ENCODE assay signal across 14 cellular contexts in the genomic region with DNA sequence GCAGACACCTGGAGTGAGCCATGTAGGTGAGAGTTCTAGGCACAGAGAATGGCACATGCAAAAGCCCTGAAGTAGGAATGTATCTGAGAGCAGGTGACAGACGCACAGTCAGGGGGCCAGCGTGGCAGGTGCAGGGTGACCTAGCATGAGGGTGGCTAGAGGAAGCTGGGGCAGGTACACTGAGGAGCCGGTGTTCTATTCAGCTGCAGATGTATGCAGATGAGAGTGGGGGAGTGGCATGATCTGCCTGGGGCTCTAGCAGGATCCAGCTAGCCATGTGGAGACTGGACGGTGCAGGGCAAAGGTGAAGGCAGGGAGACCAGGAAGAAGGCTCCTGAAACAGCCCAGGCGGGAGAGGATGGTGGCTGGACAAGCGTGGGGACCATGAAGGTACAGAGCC. TPM values are rescaled to one million over a fixed set of nuclear protein-coding genes. Genes with fewer than 3 reads are reported as not detected.
DNase-seq lines count a peak whose midpoint lies in the region; TF ChIP-seq lines count a peak whose summit lies in the region.
"Had no signal": no experiment of that assay in that cellular context is flagged by ENCODE, and none has a peak within 500 bp of the region (broad histone marks: within the 10 kb centered on the region; RNA-seq: fewer than 3 reads in every experiment).

No MANE protein-coding gene starts in this region.

- no peak overlapping the region for H2AFZ ChIP-seq in trophoblast cell (ENCODE audit: insufficient read depth, low read length, poor library complexity)
- no peak overlapping the region for H2AFZ ChIP-seq in MM.1S (ENCODE audit: low read length)

- H3K4me1 Mint-ChIP-seq in T-helper 2 cell treated with Interferon-gamma antibody and Interleukin-4, amounts not matched to agents 5 μg/mL and 100 μg/mL, for 36 hours (ENCODE audit: low read depth) = peaks cover 35% of the 10 kb centered on the region
- H3K4me1 Mint-ChIP-seq in endodermal cell = peaks cover 24% of the 10 kb centered on the region

- no peaks in the 10 kb centered on the region for H3K4me1 ChIP-seq in endodermal cell (ENCODE audit: control insufficient read depth, insufficient read depth, low read length)
- H3K4me1 ChIP-seq in trophoblast cell (ENCODE audit: control insufficient read depth in 1 of 2, insufficient read depth in 2 of 2, low read length in 2 of 2) = peaks cover 41 to 52% of the 10 kb centered on the region in 2 experiments
- no peaks in the 10 kb centered on the region for H3K4me1 ChIP-seq in MM.1S (ENCODE audit: low read length)

- TF ChIP-seq CTCF in endodermal cell (conservative IDR thresholded peaks at IDR 0.05) = no peak
- no peak for TF ChIP-seq CTCF in MM.1S (IDR thresholded peaks at IDR 0.05; ENCODE audit: low read length)

- peaks cover 5% of the 10 kb centered on the region for H3K79me1 ChIP-seq in trophoblast cell (ENCODE audit: low read length)

- H3K36me3 ChIP-seq in endodermal cell (ENCODE audit: control insufficient read depth, insufficient read depth, low read length) = peaks cover 44% of the 10 kb centered on the region
- H3K36me3 ChIP-seq in trophoblast cell (ENCODE audit: control insufficient read depth in 1 of 2, insufficient read depth in 2 of 2, low read length in 2 of 2) = peaks cover 67 to 71% of the 10 kb centered on the region in 2 experiments
- H3K36me3 ChIP-seq in MM.1S (replicated peaks; ENCODE audit: insufficient read depth, low read length) = no peaks in the 10 kb centered on the region

- WGBS in endodermal cell (ENCODE audit: insufficient coverage in 1 of 2, insufficient read length in 1 of 2), 2 experiments = 82 to 88% methylated on average over 5 to 6 of the region's 6 CpGs
- no CpG with 5 or more reads among the region's 6 CpGs for WGBS in trophoblast cell (ENCODE audit: extremely low coverage, insufficient coverage, insufficient read length)

- H3K27ac ChIP-seq in endodermal cell (ENCODE audit: low read depth, low read length) (no peak overlapping the region), trophoblast cell (ENCODE audit: low read depth, low read length) (no peak overlapping the region), MM.1S (ENCODE audit: low read length) (no peak overlapping the region)

- H3K14ac ChIP-seq in trophoblast cell (ENCODE audit: low read length) = no peak overlapping the region

- H2BK5ac ChIP-seq in trophoblast cell (ENCODE audit: low read depth, low read length, poor library complexity) = no peak overlapping the region

- no peaks in the 10 kb centered on the region for H3K27me3 ChIP-seq in endodermal cell (ENCODE audit: control insufficient read depth, insufficient read depth, low read length, poor library complexity, severe bottlenecking)
- H3K27me3 ChIP-seq in trophoblast cell (ENCODE audit: insufficient read depth, low read length) = no peaks in the 10 kb centered on the region
- no peaks in the 10 kb centered on the region for H3K27me3 ChIP-seq in MM.1S (replicated peaks; ENCODE audit: insufficient read depth, low read length)

- H3K9ac ChIP-seq in endodermal cell (ENCODE audit: extremely low read depth, low read length, poor library complexity, severe bottlenecking) (no peak overlapping the region), trophoblast cell (ENCODE audit: low read length) (no peak overlapping the region), MM.1S (ENCODE audit: low read length) (no peak overlapping the region)

- no peak for DNase-seq in T-helper 2 cell treated with Interferon-gamma antibody and Interleukin-4, amounts not matched to agents 5 μg/mL and 100 μg/mL, for 36 hours (ENCODE audit: low spot score)
- DNase-seq in T-helper 2 cell (no peak), NCI-H2107 treated with DMSO at 0.1 percent for 48 hours (lab: John Stamatoyannopoulos, UW; ENCODE audit: unreplicated experiment) (peak; percentile 86), endodermal cell (peak; percentile 93), trophoblast cell (peak; percentile 70), MM.1S (no peak), NCI-H2227 (lab: John Stamatoyannopoulos, UW; ENCODE audit: unreplicated experiment) (no peak), globus pallidus (ENCODE audit: low spot score) (no peak)
- DNase-seq: activated T-cell treated with anti-CD3 and anti-CD28 coated beads for 4 hours, DMS 273 treated with DMSO at 0.1 percent for 48 hours, Karpas-422, left cardiac atrium had no signal

- H4K8ac ChIP-seq in trophoblast cell (ENCODE audit: low read depth, low read length) = no peak overlapping the region

- no peaks in the 10 kb centered on the region for H3K27me3 Mint-ChIP-seq in T-helper 2 cell treated with Interferon-gamma antibody and Interleukin-4, amounts not matched to agents 5 μg/mL and 100 μg/mL, for 36 hours (ENCODE audit: low read depth)
- no peaks in the 10 kb centered on the region for H3K27me3 Mint-ChIP-seq in endodermal cell (ENCODE audit: insufficient read depth)
- H3K27me3 Mint-ChIP-seq: type B pancreatic cell had no signal

- H3K9me3 ChIP-seq in endodermal cell (ENCODE audit: control insufficient read depth, low read length) (no peaks in the 10 kb centered on the region), trophoblast cell (ENCODE audit: insufficient read depth, low read depth, low read length) (peaks cover 2% of the 10 kb centered on the region), MM.1S (replicated peaks; ENCODE audit: insufficient read depth, low read length) (no peaks in the 10 kb centered on the region)

- no peak overlapping the region for H3K4ac ChIP-seq in trophoblast cell (ENCODE audit: low read depth, low read length)

- H3F3A ChIP-seq in MM.1S (ENCODE audit: insufficient read depth, low read length) = no peaks in the 10 kb centered on the region

- peak overlapping the region; percentile 27 for H3K27ac Mint-ChIP-seq in T-helper 2 cell treated with Interferon-gamma antibody and Interleukin-4, amounts not matched to agents 5 μg/mL and 100 μg/mL, for 36 hours
- peak overlapping the region; percentile 64 for H3K27ac Mint-ChIP-seq in endodermal cell
- H3K27ac Mint-ChIP-seq: type B pancreatic cell had no signal

- no peak overlapping the region for H2BK12ac ChIP-seq in trophoblast cell (ENCODE audit: low read length)

- no peak overlapping the region for H2AK5ac ChIP-seq in trophoblast cell (ENCODE audit: low read length)

- H3K79me2 ChIP-seq in trophoblast cell (ENCODE audit: control insufficient read depth, insufficient read depth, low read length, poor library complexity) = peaks cover 35% of the 10 kb centered on the region
- peaks cover 9% of the 10 kb centered on the region for H3K79me2 ChIP-seq in MM.1S (ENCODE audit: low read length)

- peaks cover 43% of the 10 kb centered on the region for H3K36me3 Mint-ChIP-seq in T-helper 2 cell treated with Interferon-gamma antibody and Interleukin-4, amounts not matched to agents 5 μg/mL and 100 μg/mL, for 36 hours (ENCODE audit: low read depth)
- H3K36me3 Mint-ChIP-seq in endodermal cell (ENCODE audit: low read depth) = peaks cover 46% of the 10 kb centered on the region

- H3K4me2 ChIP-seq in trophoblast cell (ENCODE audit: low read length) (no peak overlapping the region), MM.1S (ENCODE audit: low read depth, low read length) (no peak overlapping the region)

- H4K91ac ChIP-seq in trophoblast cell (ENCODE audit: low read depth, low read length) = no peak overlapping the region

- no peak overlapping the region for H4K12ac ChIP-seq in trophoblast cell (ENCODE audit: low read depth, low read length)

- H3K18ac ChIP-seq in trophoblast cell (ENCODE audit: low read length) = no peak overlapping the region

- no peaks in the 10 kb centered on the region for H4K20me1 ChIP-seq in MM.1S (ENCODE audit: insufficient read depth, low read length)

- H3K9me3 Mint-ChIP-seq in T-helper 2 cell treated with Interferon-gamma antibody and Interleukin-4, amounts not matched to agents 5 μg/mL and 100 μg/mL, for 36 hours = no peaks in the 10 kb centered on the region
- no peaks in the 10 kb centered on the region for H3K9me3 Mint-ChIP-seq in endodermal cell
- H3K9me3 Mint-ChIP-seq: neural crest cell, type B pancreatic cell had no signal

- H2BK120ac ChIP-seq in trophoblast cell (ENCODE audit: insufficient read depth, low read length, poor library complexity) = no peak overlapping the region

- no peak overlapping the region for H3K4me3 Mint-ChIP-seq in T-helper 2 cell treated with Interferon-gamma antibody and Interleukin-4, amounts not matched to agents 5 μg/mL and 100 μg/mL, for 36 hours
- no peak overlapping the region for H3K4me3 Mint-ChIP-seq in endodermal cell
- H3K4me3 Mint-ChIP-seq: neural crest cell, type B pancreatic cell had no signal

- no peaks in the 10 kb centered on the region for H3K9me2 ChIP-seq in MM.1S (replicated peaks; ENCODE audit: insufficient read depth, low read length)

- H3K4me3 ChIP-seq in endodermal cell (ENCODE audit: low read length) (no peak overlapping the region), trophoblast cell (ENCODE audit: low read depth, low read length) (no peak overlapping the region), MM.1S (ENCODE audit: low read length) (no peak overlapping the region)

- H3K23ac ChIP-seq in trophoblast cell (ENCODE audit: low read length) = no peak overlapping the region

RNA-seq across cellular contexts. Expression of gene PEDS1, which starts 10.7 kb away (rescaled TPM):
- 10 to 100 TPM; 28.0 to 30.9 TPM for total RNA-seq in endodermal cell
- 27.7 TPM for polyA plus RNA-seq in endodermal cell (2013, experiment 1 of 2)
- polyA plus RNA-seq in endodermal cell (2013, experiment 2 of 2) = 22.7 TPM
- polyA plus RNA-seq in trophoblast cell (2013) = 132 and 134 TPM in 2 replicates

RNA-seq across cellular contexts. Expression of gene UBE2V1, which starts 29.9 kb away (rescaled TPM):
- 100 to 1,000 TPM; 165 to 168 TPM for total RNA-seq in endodermal cell
- 148 TPM for polyA plus RNA-seq in endodermal cell (2013, experiment 1 of 2)
- polyA plus RNA-seq in endodermal cell (2013, experiment 2 of 2) = 147 TPM
- polyA plus RNA-seq in trophoblast cell (2013) = 238 and 250 TPM in 2 replicates

RNA-seq across cellular contexts. Expression of gene CEBPB, which starts 47.8 kb away (rescaled TPM):
- total RNA-seq in endodermal cell = 10 to 100 TPM; 14.9 to 15.1 TPM
- polyA plus RNA-seq in endodermal cell (2013, experiment 1 of 2) = 11.9 TPM
- polyA plus RNA-seq in endodermal cell (2013, experiment 2 of 2) = 8.9 TPM
- polyA plus RNA-seq in trophoblast cell (2013) = 167 and 177 TPM in 2 replicates

Comparison
In these comparisons a context has a peak if more than half of its experiments do, and no peak if none do; other contexts are left out.
1. DNase-seq: peak in NCI-H2107 treated with DMSO at 0.1 percent for 48 hours (single experiment), endodermal cell (single experiment) and trophoblast cell (2 of 2); none in T-helper 2 cell treated with Interferon-gamma antibody and Interleukin-4, amounts not matched to agents 5 μg/mL and 100 μg/mL, for 36 hours (single experiment), T-helper 2 cell (0 of 5), MM.1S (single experiment), NCI-H2227 (single experiment) and globus pallidus (single experiment).